2 cellular contexts compared by ENCODE assay signal in genomic region chr13:65470781-65471180, GRCh38.
TF ChIP-seq lines count a peak whose summit lies in the region.

No MANE protein-coding gene starts in this region.

TF ChIP-seq in SK-N-SH, 30 proteins besides CTCF, POLR2A, EP300 and RAD21 (continued from another document):
- TF ChIP-seq GABPA (IDR thresholded peaks at IDR 0.05; ENCODE audit: low read depth) = no peak
TF ChIP-seq in SK-N-SH: peak in this region for 0.

TF ChIP-seq in SK-N-SH treated with all-trans-retinoic acid at 6 μM for 48 hours, 23 proteins besides CTCF, POLR2A, EP300 and RAD21:
- TF ChIP-seq TSHZ2 (CRISPR knock-in tag; IDR thresholded peaks at IDR 0.05) (no peak), TOX (CRISPR knock-in tag; IDR thresholded peaks at IDR 0.05; ENCODE audit: borderline replicate concordance) (no peak), ZC3H10 (CRISPR knock-in tag; IDR thresholded peaks at IDR 0.05) (no peak), PATZ1 (CRISPR knock-in tag; IDR thresholded peaks at IDR 0.05; ENCODE audit: borderline replicate concordance) (no peak), CSRNP3 (CRISPR knock-in tag; IDR thresholded peaks at IDR 0.05) (no peak), SNAI2 (CRISPR knock-in tag; IDR thresholded peaks at IDR 0.05) (no peak), ARNTL (CRISPR knock-in tag; IDR thresholded peaks at IDR 0.05; ENCODE audit: borderline replicate concordance, low read depth) (no peak), BACH2 (CRISPR knock-in tag; IDR thresholded peaks at IDR 0.05; ENCODE audit: borderline replicate concordance) (no peak), ZNF8 (CRISPR knock-in tag; IDR thresholded peaks at IDR 0.05) (no peak), ZNF70 (CRISPR knock-in tag; IDR thresholded peaks at IDR 0.05) (no peak)
